ENCODE assay signal across 8 cellular contexts in the genomic region with DNA sequence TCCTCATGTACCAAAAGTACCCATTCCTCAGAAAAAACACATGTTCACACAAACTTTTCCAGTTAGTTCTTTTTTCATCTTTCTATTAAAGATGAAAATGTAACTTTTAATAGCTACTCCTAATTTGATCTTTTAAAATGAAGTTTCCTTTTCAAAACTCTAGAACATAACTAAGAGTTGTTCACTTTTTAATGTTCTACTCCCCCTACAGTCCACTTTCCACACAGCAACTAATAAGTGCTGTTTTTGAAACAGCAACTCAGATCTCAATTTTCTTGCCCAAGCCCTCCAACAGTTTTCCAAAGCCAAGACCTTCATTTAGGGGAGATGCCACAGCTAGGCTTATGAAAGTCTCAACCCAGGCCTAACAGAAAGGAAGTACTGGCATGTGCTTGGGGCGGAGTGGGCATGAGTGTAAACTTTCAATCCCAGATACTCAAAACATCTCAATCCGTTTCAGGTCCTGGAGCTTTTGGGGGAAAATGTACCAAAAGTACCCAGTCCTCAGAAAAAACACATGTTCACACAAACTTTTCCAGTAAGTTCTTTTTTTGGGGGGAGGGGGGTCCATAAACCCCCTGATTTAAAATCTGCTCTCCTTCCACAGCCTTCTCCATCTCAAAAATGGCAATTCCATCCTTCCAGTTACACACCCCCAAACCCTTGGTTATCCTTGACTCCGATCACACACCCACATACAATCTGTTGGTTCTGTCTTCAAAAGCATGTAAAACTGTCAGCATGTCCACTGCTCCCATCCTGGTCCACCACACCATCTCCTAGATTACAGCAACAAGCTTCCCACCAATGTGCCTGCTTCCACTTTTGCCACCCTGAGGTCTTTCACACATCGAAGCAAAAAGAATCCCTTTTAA. TPM values are rescaled to one million over a fixed set of nuclear protein-coding genes. Genes with fewer than 3 reads are reported as not detected.
DNase-seq lines count a peak whose midpoint lies in the region; ATAC-seq and TF ChIP-seq lines count a peak whose summit lies in the region.

No MANE protein-coding gene starts in this region.

- peaks cover 24% of the 10 kb centered on the region for H3K36me3 Mint-ChIP-seq in activated CD8-positive, alpha-beta T cell treated with anti-CD3 and anti-CD28 coated beads, Interleukin-2, amount 10 ng/mL, durations not matched to agents 7 days and 5 days (ENCODE audit: low read depth)

- DNase-seq in NCI-H1930 (lab: John Stamatoyannopoulos, UW), result peak; percentile 33 to 34
- DNase-seq in activated CD8-positive, alpha-beta T cell treated with anti-CD3 and anti-CD28 coated beads, Interleukin-2, amount 10 ng/mL, durations not matched to agents 7 days and 5 days, result peak; percentile 66
- peak; percentile 50 for DNase-seq in hepatic stellate cell (ENCODE audit: low spot score)
- DNase-seq in stimulated activated naive CD8-positive, alpha-beta T cell treated with anti-CD3 and anti-CD28 coated beads, Interleukin-15, amount 100 ng/mL, for 72 hours, result peak in 1 of 2 donors; percentile 17

- no peaks in the 10 kb centered on the region for H3F3A ChIP-seq in DOHH2 (ENCODE audit: control insufficient read depth, insufficient read depth)

- H3K27me3 Mint-ChIP-seq in activated CD8-positive, alpha-beta T cell treated with anti-CD3 and anti-CD28 coated beads, Interleukin-2, amount 10 ng/mL, durations not matched to agents 7 days and 5 days (ENCODE audit: low read depth), result no peaks in the 10 kb centered on the region
- H3K27me3 Mint-ChIP-seq in stimulated activated naive CD8-positive, alpha-beta T cell treated with anti-CD3 and anti-CD28 coated beads, Interleukin-15, amount 100 ng/mL, for 72 hours, result no peaks in the 10 kb centered on the region

- H3K4me3 ChIP-seq in ACC112 (ENCODE audit: low read depth, low read length), result peak overlapping the region; percentile 86
- H3K4me3 ChIP-seq in DOHH2 (ENCODE audit: low read length), result peak overlapping the region; percentile 94

- peak overlapping the region; percentile 91 for H3K4me3 Mint-ChIP-seq in activated CD8-positive, alpha-beta T cell treated with anti-CD3 and anti-CD28 coated beads, Interleukin-2, amount 10 ng/mL, durations not matched to agents 7 days and 5 days
- H3K4me3 Mint-ChIP-seq in stimulated activated naive CD8-positive, alpha-beta T cell treated with anti-CD3 and anti-CD28 coated beads, Interleukin-15, amount 100 ng/mL, for 72 hours, result peak overlapping the region; percentile 96 to 97

- H3K9me2 ChIP-seq in DOHH2 (replicated peaks; ENCODE audit: control insufficient read depth, low read length), result no peaks in the 10 kb centered on the region

- peak overlapping the region; percentile 95 for H3K4me2 ChIP-seq in DOHH2 (ENCODE audit: low read length)

- CTCF ChIA-PET in activated CD8-positive, alpha-beta T cell treated with anti-CD3 and anti-CD28 coated beads, Interleukin-2, amount 10 ng/mL, durations not matched to agents 7 days and 5 days (lab: Charles Lee), result interaction anchor here (0.7 to 7.6 kb wide), 41 partner anchors 8 to 488 kb away, joined by 3 to 235 read pairs (median 4); a partner anchor contains a TSS

- POLR2A ChIA-PET in activated CD8-positive, alpha-beta T cell treated with anti-CD3 and anti-CD28 coated beads, Interleukin-2, amount 10 ng/mL, durations not matched to agents 7 days and 5 days (lab: Charles Lee), result interaction anchor here (0.6 to 1.4 kb wide), 5 partner anchors 20 to 368 kb away, joined by 3 to 4 read pairs (median 3); no protein-coding TSS in a partner anchor

- ATAC-seq in activated CD8-positive, alpha-beta T cell treated with anti-CD3 and anti-CD28 coated beads, Interleukin-2, amount 10 ng/mL, durations not matched to agents 7 days and 5 days, result no peak
- ATAC-seq in stimulated activated naive CD8-positive, alpha-beta T cell treated with anti-CD3 and anti-CD28 coated beads, Interleukin-15, amount 100 ng/mL, for 72 hours, result no peak
- no peak for ATAC-seq in GM18505 (IDR thresholded peaks at IDR 0.05; ENCODE audit: unreplicated experiment)
- ATAC-seq in GM21723 (IDR thresholded peaks at IDR 0.05; ENCODE audit: unreplicated experiment), result no peak

- H3K4me1 Mint-ChIP-seq in activated CD8-positive, alpha-beta T cell treated with anti-CD3 and anti-CD28 coated beads, Interleukin-2, amount 10 ng/mL, durations not matched to agents 7 days and 5 days (ENCODE audit: low read depth), result peaks cover 46% of the 10 kb centered on the region
- H3K4me1 Mint-ChIP-seq in stimulated activated naive CD8-positive, alpha-beta T cell treated with anti-CD3 and anti-CD28 coated beads, Interleukin-15, amount 100 ng/mL, for 72 hours, result peaks cover 56% of the 10 kb centered on the region

- H3K27me3 ChIP-seq in ACC112 (ENCODE audit: insufficient read depth, low read length), result no peaks in the 10 kb centered on the region
- no peaks in the 10 kb centered on the region for H3K27me3 ChIP-seq in DOHH2 (ENCODE audit: control insufficient read depth, low read length)

- no peaks in the 10 kb centered on the region for H3K36me3 ChIP-seq in ACC112 (ENCODE audit: insufficient read depth, low read length)
- peaks cover 64% of the 10 kb centered on the region for H3K36me3 ChIP-seq in DOHH2 (ENCODE audit: control insufficient read depth, low read length)

- H3K4me1 ChIP-seq in ACC112 (ENCODE audit: control insufficient read depth, insufficient read depth, low read length, unreplicated experiment) (peaks cover 27% of the 10 kb centered on the region), DOHH2 (ENCODE audit: control insufficient read depth, low read length) (peaks cover 38% of the 10 kb centered on the region)

- no peaks in the 10 kb centered on the region for H3K9me3 Mint-ChIP-seq in activated CD8-positive, alpha-beta T cell treated with anti-CD3 and anti-CD28 coated beads, Interleukin-2, amount 10 ng/mL, durations not matched to agents 7 days and 5 days (ENCODE audit: insufficient read depth)
- no peaks in the 10 kb centered on the region for H3K9me3 Mint-ChIP-seq in stimulated activated naive CD8-positive, alpha-beta T cell treated with anti-CD3 and anti-CD28 coated beads, Interleukin-15, amount 100 ng/mL, for 72 hours

- peaks cover 68% of the 10 kb centered on the region for H3K79me2 ChIP-seq in ACC112 (ENCODE audit: control insufficient read depth, insufficient read depth, low read length, unreplicated experiment)
- H3K79me2 ChIP-seq in DOHH2 (ENCODE audit: control insufficient read depth, low read length), result peaks cover 71% of the 10 kb centered on the region

- H3K27ac Mint-ChIP-seq in activated CD8-positive, alpha-beta T cell treated with anti-CD3 and anti-CD28 coated beads, Interleukin-2, amount 10 ng/mL, durations not matched to agents 7 days and 5 days, result peak overlapping the region; percentile 90
- H3K27ac Mint-ChIP-seq in stimulated activated naive CD8-positive, alpha-beta T cell treated with anti-CD3 and anti-CD28 coated beads, Interleukin-15, amount 100 ng/mL, for 72 hours, result peak overlapping the region; percentile 19 to 98

- no peak overlapping the region for H3K27ac ChIP-seq in ACC112 (ENCODE audit: low read depth, low read length)
- H3K27ac ChIP-seq in DOHH2 (ENCODE audit: low read depth, low read length), result peak overlapping the region; percentile 55

- no peak overlapping the region for H2AFZ ChIP-seq in ACC112 (ENCODE audit: low read length, unreplicated experiment)

- no peak for TF ChIP-seq POLR2A in GM18505 (IDR thresholded peaks at IDR 0.05; ENCODE audit: borderline replicate concordance, extremely low read depth, insufficient read depth, insufficient read length)

- H3K9me3 ChIP-seq in DOHH2 (ENCODE audit: control insufficient read depth, insufficient read depth, low read length), result no peaks in the 10 kb centered on the region

- peaks cover 40% of the 10 kb centered on the region for H4K20me1 ChIP-seq in DOHH2 (ENCODE audit: control insufficient read depth, insufficient read depth, low read depth, low read length)

- peak; percentile 73 for TF ChIP-seq CTCF in DOHH2 (IDR thresholded peaks at IDR 0.05; ENCODE audit: low read depth, low read length, poor library complexity, severe bottlenecking)

RNA-seq across cellular contexts. Expression of a gene that starts 2.0 kb away (rescaled TPM):
- 100 to 1,000 TPM; 385 to 399 TPM for total RNA-seq in activated CD8-positive, alpha-beta T cell treated with anti-CD3 and anti-CD28 coated beads, Interleukin-2, amount 10 ng/mL, durations not matched to agents 7 days and 5 days

RNA-seq across cellular contexts. Expression of a gene that starts 10.2 kb away (rescaled TPM):
- 1 to 10 TPM; 7.5 to 8.5 TPM for total RNA-seq in activated CD8-positive, alpha-beta T cell treated with anti-CD3 and anti-CD28 coated beads, Interleukin-2, amount 10 ng/mL, durations not matched to agents 7 days and 5 days
